ENCODE assay signal across 18 cellular contexts in genomic region chr15:72838311-72838731, GRCh38. TPM values are rescaled to one million over a fixed set of nuclear protein-coding genes. Genes with fewer than 3 reads are reported as not detected.
A peak's percentile ranks its signal among the peaks of the same experiment; 100 is the strongest.
DNase-seq lines count a peak whose midpoint lies in the region; ATAC-seq and TF ChIP-seq lines count a peak whose summit lies in the region.
"Had no signal": no experiment of that assay in that cellular context is flagged by ENCODE, and none has a peak within 500 bp of the region (broad histone marks: within the 10 kb centered on the region; RNA-seq: fewer than 3 reads in every experiment).

No MANE protein-coding gene starts in this region.

- H3K4me3 ChIP-seq in mammary epithelial cell (replicated peaks in 1 of 3; ENCODE audit: insufficient read depth in 1 of 3, low read depth in 2 of 3, low read length in 3 of 3) (no peak overlapping the region), psoas muscle (no peak overlapping the region), neural progenitor cell (no peak overlapping the region)
- H3K4me3 ChIP-seq: cardiac muscle cell, PC-9 had no signal

- H3K4me2 ChIP-seq in mammary epithelial cell (ENCODE audit: insufficient read depth, low read depth, low read length) (no peak overlapping the region), neural progenitor cell (no peak overlapping the region)
- H3K4me2 ChIP-seq: PC-9 had no signal

- H3K79me2 ChIP-seq in mammary epithelial cell (ENCODE audit: insufficient read depth, low read length) = no peaks in the 10 kb centered on the region
- H3K79me2 ChIP-seq in neural progenitor cell (ENCODE audit: low read depth) = no peaks in the 10 kb centered on the region

- 14% methylated on average over 5 of the region's 5 CpGs for WGBS in mammary epithelial cell (ENCODE audit: low coverage, missing lambda C conversion rate)
- 23 to 33% (median 24%) methylated on average over 5 of the region's 5 CpGs for WGBS in psoas muscle, 3 donors

- no peaks in the 10 kb centered on the region for H3K4me1 Mint-ChIP-seq in activated CD4-positive, alpha-beta T cell treated with anti-CD3 and anti-CD28 coated beads, Interleukin-2, amount 10 ng/mL, durations not matched to agents 24 days and 14 days
- H3K4me1 Mint-ChIP-seq in neural progenitor cell = peaks cover 10% of the 10 kb centered on the region
- H3K4me1 Mint-ChIP-seq: activated naive CD4-positive, alpha-beta T cell treated with anti-CD3 and anti-CD28 coated beads, Interleukin-2, amount 50 U/mL, for 24 hours had no signal

- H3K4me1 ChIP-seq in mammary epithelial cell (ENCODE audit: insufficient read depth, low read length) (no peaks in the 10 kb centered on the region), psoas muscle (peaks cover 33% of the 10 kb centered on the region), neural progenitor cell (no peaks in the 10 kb centered on the region)

- ATAC-seq in psoas muscle (peak; percentile 79 to 85 (median 82)), GM19395 (IDR thresholded peaks at IDR 0.05; ENCODE audit: unreplicated experiment) (no peak)

- no TSS peak for BruUV-seq in mammary epithelial cell (replicated peaks; lab: Mats Ljungman, UMichigan)

- no peak overlapping the region for H3K4me3 Mint-ChIP-seq in activated CD4-positive, alpha-beta T cell treated with anti-CD3 and anti-CD28 coated beads, Interleukin-2, amount 10 ng/mL, durations not matched to agents 24 days and 14 days
- no peak overlapping the region for H3K4me3 Mint-ChIP-seq in neural progenitor cell
- H3K4me3 Mint-ChIP-seq: activated naive CD4-positive, alpha-beta T cell treated with anti-CD3 and anti-CD28 coated beads, Interleukin-2, amount 50 U/mL, for 24 hours had no signal

- intact Hi-C loops in mammary epithelial cell (cut with micrococcal nuclease) (no loop called here), psoas muscle (cut with DNase I) (loop anchor here in 1 of 2 donors (2.0 kb wide), 1 partner anchor 212 kb away; no protein-coding TSS in a partner anchor)
- intact Hi-C loops in activated CD4-positive, alpha-beta T cell treated with anti-CD3 and anti-CD28 coated beads, Interleukin-2, amount 10 ng/mL, durations not matched to agents 24 days and 14 days (cut with micrococcal nuclease) = no loop called here

- H3K27me3 ChIP-seq in mammary epithelial cell (ENCODE audit: insufficient read depth, low read length) = peaks cover 2% of the 10 kb centered on the region
- no peaks in the 10 kb centered on the region for H3K27me3 ChIP-seq in psoas muscle (ENCODE audit: insufficient read depth in 3 of 3, low read length in 2 of 3)
- H3K27me3 ChIP-seq in neural progenitor cell = no peaks in the 10 kb centered on the region
- H3K27me3 ChIP-seq: cardiac muscle cell had no signal

- no peaks in the 10 kb centered on the region for H3K9me3 Mint-ChIP-seq in activated CD4-positive, alpha-beta T cell treated with anti-CD3 and anti-CD28 coated beads, Interleukin-2, amount 10 ng/mL, durations not matched to agents 24 days and 14 days
- H3K9me3 Mint-ChIP-seq in neural progenitor cell = no peaks in the 10 kb centered on the region
- H3K9me3 Mint-ChIP-seq: activated naive CD4-positive, alpha-beta T cell treated with anti-CD3 and anti-CD28 coated beads, Interleukin-2, amount 50 U/mL, for 24 hours had no signal

- peaks cover 27% of the 10 kb centered on the region for H3K27me3 Mint-ChIP-seq in activated CD4-positive, alpha-beta T cell treated with anti-CD3 and anti-CD28 coated beads, Interleukin-2, amount 10 ng/mL, durations not matched to agents 24 days and 14 days
- H3K27me3 Mint-ChIP-seq in neural progenitor cell (ENCODE audit: insufficient read depth, low read depth) = peaks cover 3% of the 10 kb centered on the region

- H3F3A ChIP-seq in neural progenitor cell (ENCODE audit: low read depth) = no peaks in the 10 kb centered on the region

- CTCF ChIA-PET in mammary epithelial cell (lab: Charles Lee; ENCODE audit: low non-redundant PET) = interaction anchor here (0.7 kb wide), 1 partner anchor 13 kb away, joined by 6 read pairs; no protein-coding TSS in a partner anchor

- H3K36me3 ChIP-seq in mammary epithelial cell (ENCODE audit: insufficient read depth, low read length) = no peaks in the 10 kb centered on the region
- H3K36me3 ChIP-seq in psoas muscle (ENCODE audit: insufficient read depth in 1 of 2, low read depth in 1 of 2) = no peaks in the 10 kb centered on the region
- H3K36me3 ChIP-seq in neural progenitor cell = no peaks in the 10 kb centered on the region
- H3K36me3 ChIP-seq: cardiac muscle cell had no signal

- dilution Hi-C loops in mammary epithelial cell (cut with HindIII; ENCODE audit: low sequenced_read_pairs) = no loop called here

- in situ Hi-C loops in mammary epithelial cell (cut with MboI; ENCODE audit: low sequenced_read_pairs in 2 of 2) = no loop called here

- H3K27ac Mint-ChIP-seq in activated CD4-positive, alpha-beta T cell treated with anti-CD3 and anti-CD28 coated beads, Interleukin-2, amount 10 ng/mL, durations not matched to agents 24 days and 14 days = no peak overlapping the region
- no peak overlapping the region for H3K27ac Mint-ChIP-seq in neural progenitor cell
- H3K27ac Mint-ChIP-seq: activated naive CD4-positive, alpha-beta T cell treated with anti-CD3 and anti-CD28 coated beads, Interleukin-2, amount 50 U/mL, for 24 hours had no signal

- no peak overlapping the region for H3K9ac ChIP-seq in mammary epithelial cell (ENCODE audit: insufficient read depth, low read length)
- no peak overlapping the region for H3K9ac ChIP-seq in neural progenitor cell

- DNase-seq in H4 (ENCODE audit: low spot score) = peak; percentile 52
- peak; percentile 79 for DNase-seq in NOMO-1 treated with dmso at 0.1 percent for 144 hours (lab: John Stamatoyannopoulos, UW; ENCODE audit: unreplicated experiment)
- peak; percentile 8 for DNase-seq in mammary epithelial cell
- peak; percentile 55 to 78 for DNase-seq in psoas muscle
- no peak for DNase-seq in activated CD4-positive, alpha-beta T cell treated with anti-CD3 and anti-CD28 coated beads, Interleukin-2, amount 10 ng/mL, durations not matched to agents 24 days and 14 days
- DNase-seq in neural progenitor cell (ENCODE audit: low spot score) = no peak
- DNase-seq in NCI-H1930 (lab: John Stamatoyannopoulos, UW) = no peak
- DNase-seq: activated CD4-positive, CD25-positive, alpha-beta regulatory T cell treated with anti-CD3 and anti-CD28 coated beads, Interleukin-2, amount 50 U/mL, for 72 hours; DMS153; effector memory CD4-positive, alpha-beta T cell; mesendoderm; NCI-H1092 treated with DMSO at 0.1 percent for 48 hours; NCI-H2227 treated with DMSO at 0.1 percent for 48 hours; PC-9; stimulated activated naive CD4-positive, alpha-beta T cell had no signal

- H4K20me1 ChIP-seq in mammary epithelial cell (ENCODE audit: insufficient read depth, low read length) = no peaks in the 10 kb centered on the region
- no peaks in the 10 kb centered on the region for H4K20me1 ChIP-seq in neural progenitor cell (ENCODE audit: low read depth)

- H3K9me3 ChIP-seq in mammary epithelial cell (replicated peaks; ENCODE audit: insufficient read depth, low read length) (no peaks in the 10 kb centered on the region), psoas muscle (no peaks in the 10 kb centered on the region), neural progenitor cell (ENCODE audit: low read depth) (no peaks in the 10 kb centered on the region)

- H3K36me3 Mint-ChIP-seq in activated CD4-positive, alpha-beta T cell treated with anti-CD3 and anti-CD28 coated beads, Interleukin-2, amount 10 ng/mL, durations not matched to agents 24 days and 14 days (ENCODE audit: low read depth) = no peaks in the 10 kb centered on the region
- H3K36me3 Mint-ChIP-seq in neural progenitor cell = no peaks in the 10 kb centered on the region
- H3K36me3 Mint-ChIP-seq: activated naive CD4-positive, alpha-beta T cell treated with anti-CD3 and anti-CD28 coated beads, Interleukin-2, amount 50 U/mL, for 24 hours had no signal

- TF ChIP-seq CTCF in mammary epithelial cell (conservative IDR thresholded peaks at IDR 0.05 in 1 of 2, IDR thresholded peaks at IDR 0.05 in 1 of 2; ENCODE audit: extremely low read depth in 1 of 2, insufficient read depth in 1 of 2, low read depth in 1 of 2, low read length in 2 of 2) (no peak), psoas muscle (IDR thresholded peaks at IDR 0.05) (no peak), neural progenitor cell (IDR thresholded peaks at IDR 0.05) (no peak)

- H3K27ac ChIP-seq in mammary epithelial cell (ENCODE audit: insufficient read depth, low read depth, low read length) = no peak overlapping the region
- H3K27ac ChIP-seq in psoas muscle = peak overlapping the region; percentile 91
- no peak overlapping the region for H3K27ac ChIP-seq in neural progenitor cell
- H3K27ac ChIP-seq: cardiac muscle cell, PC-9 had no signal

- H2AFZ ChIP-seq in mammary epithelial cell (ENCODE audit: low read depth, low read length) (no peak overlapping the region), neural progenitor cell (replicated peaks) (no peak overlapping the region)
- H2AFZ ChIP-seq: PC-9 had no signal

RNA-seq across cellular contexts. Expression of gene ADPGK, which starts 54.8 kb away (rescaled TPM):
- total RNA-seq in H4 (2014; rRNA removed; shearing (Covaris generic)) = 100 and 104 TPM in 2 replicates
- total RNA-seq in mammary epithelial cell (10 to 100 TPM; 39.7 to 46.9 TPM), psoas muscle (10 to 100 TPM in 3 of 4 donors, 1 to 10 TPM in 1; 7.9 to 13.6 (median 10.5) TPM), neural progenitor cell (ENCODE audit: low replicate concordance) (40.9 and 43.8 TPM in 2 replicates)
- polyA plus RNA-seq in mammary epithelial cell (48.5 TPM), psoas muscle (10 to 100 TPM; 10.4 to 14.2 (median 12.0) TPM)
- 60.2 TPM for polyA minus RNA-seq in mammary epithelial cell
- total RNA-seq in activated CD4-positive, alpha-beta T cell treated with anti-CD3 and anti-CD28 coated beads, Interleukin-2, amount 10 ng/mL, durations not matched to agents 24 days and 14 days = 107 and 112 TPM in 2 replicates

Comparison
In these comparisons a context has a peak if more than half of its experiments do, and no peak if none do; other contexts are left out.
1. DNase-seq: peak in H4 (single experiment), NOMO-1 treated with dmso at 0.1 percent for 144 hours (single experiment), mammary epithelial cell (single experiment) and psoas muscle (2 of 2); none in activated CD4-positive, alpha-beta T cell treated with anti-CD3 and anti-CD28 coated beads, Interleukin-2, amount 10 ng/mL, durations not matched to agents 24 days and 14 days (single experiment), neural progenitor cell (single experiment) and NCI-H1930 (0 of 2).